In the genomic region with DNA sequence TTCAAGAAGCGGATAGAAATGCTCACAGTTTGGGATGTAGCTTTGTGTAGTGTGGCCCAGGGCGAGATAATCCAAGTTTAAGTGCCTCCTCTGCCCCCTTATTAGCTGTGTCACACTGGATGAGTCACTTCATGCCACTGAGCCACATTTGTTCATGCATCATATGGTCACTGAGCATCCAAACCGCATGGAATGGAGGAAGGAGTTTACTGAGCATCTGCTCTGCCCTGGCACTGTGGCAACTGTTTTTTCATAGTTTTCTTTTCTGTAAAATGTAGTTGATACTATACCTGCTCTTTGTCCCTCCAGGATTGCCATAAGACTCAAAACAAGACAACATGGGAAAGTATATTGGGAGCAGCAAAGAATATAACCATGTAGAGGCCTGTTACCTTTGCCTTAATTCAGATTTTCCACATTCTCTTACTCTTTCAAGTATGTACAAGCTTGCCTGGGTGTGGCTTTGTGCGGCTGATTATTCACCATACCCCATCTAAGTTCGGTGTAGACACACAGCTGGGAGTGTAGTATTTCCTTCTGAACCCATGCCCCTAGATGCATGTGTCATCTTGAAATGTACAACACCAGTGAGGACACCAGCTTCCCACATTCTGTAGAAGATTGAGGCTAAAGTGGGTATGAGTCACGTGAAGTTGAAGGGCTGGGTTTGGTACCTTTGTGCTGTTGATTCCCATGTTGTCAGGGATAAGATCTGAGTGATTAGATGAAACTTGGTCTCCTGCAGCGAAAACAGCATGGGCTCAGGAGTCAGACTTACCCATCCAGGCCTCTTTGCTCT, we compare ENCODE assay signal across 11 cellular contexts. TPM values are rescaled to one million over a fixed set of nuclear protein-coding genes. Genes with fewer than 3 reads are reported as not detected.
DNase-seq lines count a peak whose midpoint lies in the region; ATAC-seq and TF ChIP-seq lines count a peak whose summit lies in the region.
"Had no signal": no experiment of that assay in that cellular context is flagged by ENCODE, and none has a peak within 500 bp of the region (broad histone marks: within the 10 kb centered on the region; RNA-seq: fewer than 3 reads in every experiment).

No MANE protein-coding gene starts in this region.

- POLR2A ChIA-PET in AG04449 (lab: Yijun Ruan, JAX): interaction anchor here (0.8 to 3.4 kb wide), 11 partner anchors 9 to 108 kb away, joined by 3 to 50 read pairs (median 9); partner anchors contain the start of genes ARL4D and DHX8
- POLR2A ChIA-PET in WTC11 (lab: Charles Lee): no interaction called here

- TF ChIP-seq CTCF in AG04449 (IDR thresholded peaks at IDR 0.05; ENCODE audit: insufficient read depth, low read length, missing control alignments) (no peak), WTC11 (IDR thresholded peaks at IDR 0.05) (no peak)

- H3K27me3 Mint-ChIP-seq in WTC11 (ENCODE audit: low read depth): no peaks in the 10 kb centered on the region

- H3K9me3 Mint-ChIP-seq in WTC11: no peaks in the 10 kb centered on the region
- H3K9me3 Mint-ChIP-seq: activated CD4-positive, alpha-beta memory T cell treated with anti-CD3 and anti-CD28 coated beads for 36 hours had no signal

- CTCF ChIA-PET in AG04449 (lab: Yijun Ruan, JAX): interaction anchor here (0.6 to 28.1 kb wide), 6 partner anchors 9 to 70 kb away, joined by 3 to 1137 read pairs (median 12); partner anchors contain the start of genes ARL4D and DHX8
- CTCF ChIA-PET in WTC11 (lab: Charles Lee): interaction anchor here (1.1 to 1.4 kb wide), 2 partner anchors 15 to 81 kb away, joined by 3 to 6 read pairs; partner anchors contain the start of gene DHX8

- H3K4me1 Mint-ChIP-seq in WTC11: no peaks in the 10 kb centered on the region

- H3K4me3 ChIP-seq in AG04449 (ENCODE audit: low read depth, low read length): no peak overlapping the region

- ATAC-seq in WTC11 (no peak), HG03520 (IDR thresholded peaks at IDR 0.05; ENCODE audit: unreplicated experiment) (no peak), GM21360 (IDR thresholded peaks at IDR 0.05; ENCODE audit: unreplicated experiment) (no peak)

- no peaks in the 10 kb centered on the region for H3K36me3 Mint-ChIP-seq in WTC11
- H3K36me3 Mint-ChIP-seq: activated CD4-positive, alpha-beta memory T cell treated with anti-CD3 and anti-CD28 coated beads for 36 hours had no signal

- H3K27ac Mint-ChIP-seq in WTC11: no peak overlapping the region
- H3K27ac Mint-ChIP-seq: activated CD4-positive, alpha-beta memory T cell treated with anti-CD3 and anti-CD28 coated beads for 36 hours had no signal

- H3K4me3 Mint-ChIP-seq in WTC11: no peak overlapping the region
- H3K4me3 Mint-ChIP-seq: activated CD4-positive, alpha-beta memory T cell treated with anti-CD3 and anti-CD28 coated beads for 36 hours had no signal

- DNase-seq in AG04449 (ENCODE audit: low read depth, low spot score): peak; percentile 80
- peak; percentile 76 for DNase-seq in HS-5 (ENCODE audit: low read depth)
- no peak for DNase-seq in WTC11 (ENCODE audit: low spot score)
- DNase-seq in islet precursor cell: peak; percentile 79
- DNase-seq in stimulated activated CD4-positive, alpha-beta T cell treated with anti-CD3 and anti-CD28 coated beads, Interleukin-2, amount 100 ng/mL, for 24 hours: no peak
- no peak for DNase-seq in GF-D8 (lab: John Stamatoyannopoulos, UW)
- DNase-seq: activated CD4-positive, alpha-beta memory T cell treated with anti-CD3 and anti-CD28 coated beads for 36 hours; Caco-2; NCI-H748 treated with DMSO at 0.1 percent for 48 hours had no signal

TF ChIP-seq in WTC11, 78 proteins besides CTCF, POLR2A, EP300 and RAD21:
- TF ChIP-seq, protein P1, sequence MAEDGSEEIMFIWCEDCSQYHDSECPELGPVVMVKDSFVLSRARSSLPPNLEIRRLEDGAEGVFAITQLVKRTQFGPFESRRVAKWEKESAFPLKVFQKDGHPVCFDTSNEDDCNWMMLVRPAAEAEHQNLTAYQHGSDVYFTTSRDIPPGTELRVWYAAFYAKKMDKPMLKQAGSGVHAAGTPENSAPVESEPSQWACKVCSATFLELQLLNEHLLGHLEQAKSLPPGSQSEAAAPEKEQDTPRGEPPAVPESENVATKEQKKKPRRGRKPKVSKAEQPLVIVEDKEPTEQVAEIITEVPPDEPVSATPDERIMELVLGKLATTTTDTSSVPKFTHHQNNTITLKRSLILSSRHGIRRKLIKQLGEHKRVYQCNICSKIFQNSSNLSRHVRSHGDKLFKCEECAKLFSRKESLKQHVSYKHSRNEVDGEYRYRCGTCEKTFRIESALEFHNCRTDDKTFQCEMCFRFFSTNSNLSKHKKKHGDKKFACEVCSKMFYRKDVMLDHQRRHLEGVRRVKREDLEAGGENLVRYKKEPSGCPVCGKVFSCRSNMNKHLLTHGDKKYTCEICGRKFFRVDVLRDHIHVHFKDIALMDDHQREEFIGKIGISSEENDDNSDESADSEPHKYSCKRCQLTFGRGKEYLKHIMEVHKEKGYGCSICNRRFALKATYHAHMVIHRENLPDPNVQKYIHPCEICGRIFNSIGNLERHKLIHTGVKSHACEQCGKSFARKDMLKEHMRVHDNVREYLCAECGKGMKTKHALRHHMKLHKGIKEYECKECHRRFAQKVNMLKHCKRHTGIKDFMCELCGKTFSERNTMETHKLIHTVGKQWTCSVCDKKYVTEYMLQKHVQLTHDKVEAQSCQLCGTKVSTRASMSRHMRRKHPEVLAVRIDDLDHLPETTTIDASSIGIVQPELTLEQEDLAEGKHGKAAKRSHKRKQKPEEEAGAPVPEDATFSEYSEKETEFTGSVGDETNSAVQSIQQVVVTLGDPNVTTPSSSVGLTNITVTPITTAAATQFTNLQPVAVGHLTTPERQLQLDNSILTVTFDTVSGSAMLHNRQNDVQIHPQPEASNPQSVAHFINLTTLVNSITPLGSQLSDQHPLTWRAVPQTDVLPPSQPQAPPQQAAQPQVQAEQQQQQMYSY (CRISPR knock-in tag; IDR thresholded peaks at IDR 0.05): no peak
- TF ChIP-seq, protein P2, sequence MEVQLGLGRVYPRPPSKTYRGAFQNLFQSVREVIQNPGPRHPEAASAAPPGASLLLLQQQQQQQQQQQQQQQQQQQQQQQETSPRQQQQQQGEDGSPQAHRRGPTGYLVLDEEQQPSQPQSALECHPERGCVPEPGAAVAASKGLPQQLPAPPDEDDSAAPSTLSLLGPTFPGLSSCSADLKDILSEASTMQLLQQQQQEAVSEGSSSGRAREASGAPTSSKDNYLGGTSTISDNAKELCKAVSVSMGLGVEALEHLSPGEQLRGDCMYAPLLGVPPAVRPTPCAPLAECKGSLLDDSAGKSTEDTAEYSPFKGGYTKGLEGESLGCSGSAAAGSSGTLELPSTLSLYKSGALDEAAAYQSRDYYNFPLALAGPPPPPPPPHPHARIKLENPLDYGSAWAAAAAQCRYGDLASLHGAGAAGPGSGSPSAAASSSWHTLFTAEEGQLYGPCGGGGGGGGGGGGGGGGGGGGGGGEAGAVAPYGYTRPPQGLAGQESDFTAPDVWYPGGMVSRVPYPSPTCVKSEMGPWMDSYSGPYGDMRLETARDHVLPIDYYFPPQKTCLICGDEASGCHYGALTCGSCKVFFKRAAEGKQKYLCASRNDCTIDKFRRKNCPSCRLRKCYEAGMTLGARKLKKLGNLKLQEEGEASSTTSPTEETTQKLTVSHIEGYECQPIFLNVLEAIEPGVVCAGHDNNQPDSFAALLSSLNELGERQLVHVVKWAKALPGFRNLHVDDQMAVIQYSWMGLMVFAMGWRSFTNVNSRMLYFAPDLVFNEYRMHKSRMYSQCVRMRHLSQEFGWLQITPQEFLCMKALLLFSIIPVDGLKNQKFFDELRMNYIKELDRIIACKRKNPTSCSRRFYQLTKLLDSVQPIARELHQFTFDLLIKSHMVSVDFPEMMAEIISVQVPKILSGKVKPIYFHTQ (CRISPR knock-in tag; IDR thresholded peaks at IDR 0.05): no peak
- no peak for TF ChIP-seq ZNF263 (CRISPR knock-in tag; IDR thresholded peaks at IDR 0.05; ENCODE audit: low read depth)
- 0 out of 2 replicates have a peak, but pooled peaks have one; percentile 25 for TF ChIP-seq GABPB1 (CRISPR knock-in tag; IDR thresholded peaks at IDR 0.05)
- TF ChIP-seq ZNF317 (CRISPR knock-in tag; IDR thresholded peaks at IDR 0.05; ENCODE audit: borderline replicate concordance, low read depth): no peak

RNA-seq across cellular contexts. Expression of gene DHX8, which starts 14.8 kb away (rescaled TPM):
- total RNA-seq in WTC11 (2021): 47.9 to 58.5 TPM (median 58.3 TPM) in 3 replicates

Comparison
In these comparisons a context has a peak if more than half of its experiments do, and no peak if none do; other contexts are left out.
1. DNase-seq: peak in AG04449 (single experiment), HS-5 (single experiment) and islet precursor cell (single experiment); none in WTC11 (single experiment), stimulated activated CD4-positive, alpha-beta T cell treated with anti-CD3 and anti-CD28 coated beads, Interleukin-2, amount 100 ng/mL, for 24 hours (0 of 2) and GF-D8 (single experiment).